Comparison of ENCODE assay signal across 17 cellular contexts in the genomic region with DNA sequence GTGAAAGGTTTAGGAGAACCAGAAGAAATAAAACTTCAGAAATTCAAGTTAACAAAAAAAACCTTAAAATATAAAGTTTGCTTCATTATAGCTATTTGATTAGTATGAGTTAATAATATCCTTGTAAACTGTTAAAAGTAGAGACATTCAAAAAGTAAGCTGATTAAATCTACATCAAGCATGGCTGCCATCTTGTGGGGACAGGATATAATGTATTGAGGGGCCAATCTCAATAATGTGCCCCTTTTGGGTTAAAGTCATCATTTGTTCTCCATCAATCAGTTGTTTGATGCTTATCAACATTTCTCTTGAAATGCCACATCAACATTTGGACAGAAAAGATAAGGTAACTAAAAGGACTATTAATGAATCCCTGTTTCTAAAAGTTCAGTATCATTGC. TPM values are rescaled to one million over a fixed set of nuclear protein-coding genes. Genes with fewer than 3 reads are reported as not detected.
DNase-seq lines count a peak whose midpoint lies in the region; ATAC-seq and TF ChIP-seq lines count a peak whose summit lies in the region.
"Had no signal": no experiment of that assay in that cellular context is flagged by ENCODE, and none has a peak within 500 bp of the region (broad histone marks: within the 10 kb centered on the region; RNA-seq: fewer than 3 reads in every experiment).

No MANE protein-coding gene starts in this region.

- H3K4me1 ChIP-seq in body of pancreas (peaks cover 8% of the 10 kb centered on the region), hepatocyte (ENCODE audit: insufficient read depth) (no peaks in the 10 kb centered on the region)

- ATAC-seq in body of pancreas: no peak
- no peak for ATAC-seq in HG03039 (IDR thresholded peaks at IDR 0.05; ENCODE audit: unreplicated experiment)
- ATAC-seq: activated CD4-positive, CD25-positive, alpha-beta regulatory T cell treated with anti-CD3 and anti-CD28 coated beads, Interleukin-2, amount 50 U/mL, for 24 hours; stimulated activated naive CD8-positive, alpha-beta T cell treated with anti-CD3 and anti-CD28 coated beads, Interleukin-15, amount 100 ng/mL, for 72 hours had no signal

- no peak overlapping the region for H2AFZ ChIP-seq in hepatocyte

- H3K36me3 ChIP-seq in body of pancreas (replicated peaks in 1 of 2; ENCODE audit: insufficient read depth in 1 of 2, low read depth in 2 of 2): no peaks in the 10 kb centered on the region
- H3K36me3 ChIP-seq in hepatocyte (replicated peaks; ENCODE audit: insufficient read depth, low read depth): no peaks in the 10 kb centered on the region
- H3K36me3 ChIP-seq: MG63 had no signal

- H3K4me2 ChIP-seq in hepatocyte: no peak overlapping the region

- H3K27me3 ChIP-seq in body of pancreas (peaks cover 2 to 7% of the 10 kb centered on the region in 2 donors), hepatocyte (peaks cover 35% of the 10 kb centered on the region)

- H3K27ac ChIP-seq in body of pancreas: no peak overlapping the region
- H3K27ac ChIP-seq in hepatocyte: no peak overlapping the region

- no peaks in the 10 kb centered on the region for H4K20me1 ChIP-seq in hepatocyte (ENCODE audit: insufficient read depth, poor library complexity, severe bottlenecking)

- no peaks in the 10 kb centered on the region for H3K9me3 ChIP-seq in body of pancreas
- H3K9me3 ChIP-seq in hepatocyte (ENCODE audit: low read depth): no peaks in the 10 kb centered on the region
- H3K9me3 ChIP-seq: MG63 had no signal

- TF ChIP-seq CTCF in body of pancreas (IDR thresholded peaks at IDR 0.05): peak in 4 of 7 experiments; percentile 16 to 29 (median 22)
- TF ChIP-seq CTCF in hepatocyte (IDR thresholded peaks at IDR 0.05; ENCODE audit: poor library complexity): peak; percentile 23

- DNase-seq in AG08396 (ENCODE audit: low spot score): peak; percentile 7
- DNase-seq in LHCN-M2 (ENCODE audit: low read depth): peak; percentile 26
- no peak for DNase-seq in body of pancreas
- no peak for DNase-seq in hepatocyte (ENCODE audit: low spot score)
- DNase-seq in middle frontal gyrus (ENCODE audit: extremely low spot score, low spot score): no peak
- no peak for DNase-seq in NCI-H1048 (lab: John Stamatoyannopoulos, UW)
- DNase-seq in AG08395 (ENCODE audit: low spot score): no peak
- DNase-seq: activated naive CD8-positive, alpha-beta T cell treated with anti-CD3 and anti-CD28 coated beads, Interleukin-2, amount 10 ng/mL, durations not matched to agents 7 days and 5 days; C1 segment of cervical spinal cord; kidney glomerular epithelial cell; MG63; naive B cell; stimulated activated naive CD8-positive, alpha-beta T cell treated with anti-CD3 and anti-CD28 coated beads, Interleukin-15, amount 100 ng/mL, for 72 hours had no signal

- H3K9me2 ChIP-seq in hepatocyte (replicated peaks; ENCODE audit: insufficient read depth): no peaks in the 10 kb centered on the region

- H3K79me2 ChIP-seq in hepatocyte: no peaks in the 10 kb centered on the region

- intact Hi-C loops in body of pancreas (cut with DNase I): no loop called here

- no peak for TF ChIP-seq POLR2A in body of pancreas (IDR thresholded peaks at IDR 0.05)

- H3K4me3 ChIP-seq in body of pancreas (no peak overlapping the region), hepatocyte (no peak overlapping the region)
- H3K4me3 ChIP-seq: MG63 had no signal

RNA-seq across cellular contexts. Expression of gene GRID2, which starts 4.6 kb away (rescaled TPM):
- not detected in 2 replicates for total RNA-seq in LHCN-M2 (2014; rRNA removed)
- polyA plus RNA-seq in LHCN-M2 (2012): not detected
- not detected for total RNA-seq in body of pancreas
- 2.4 and 3.5 TPM in 2 replicates for total RNA-seq in hepatocyte
- polyA plus RNA-seq in hepatocyte: 0.11 and 0.53 TPM in 2 replicates
- total RNA-seq: activated naive CD8-positive, alpha-beta T cell treated with anti-CD3 and anti-CD28 coated beads, Interleukin-2, amount 10 ng/mL, durations not matched to agents 7 days and 5 days; dermis microvascular lymphatic vessel endothelial cell; OCI-LY7 had no signal

Comparison
In these comparisons a context has a peak if more than half of its experiments do, and no peak if none do; other contexts are left out.
1. DNase-seq: peak in AG08396 (single experiment) and LHCN-M2 (single experiment); none in body of pancreas (0 of 4), hepatocyte (single experiment), middle frontal gyrus (single experiment), NCI-H1048 (single experiment) and AG08395 (single experiment).